In the genomic region with DNA sequence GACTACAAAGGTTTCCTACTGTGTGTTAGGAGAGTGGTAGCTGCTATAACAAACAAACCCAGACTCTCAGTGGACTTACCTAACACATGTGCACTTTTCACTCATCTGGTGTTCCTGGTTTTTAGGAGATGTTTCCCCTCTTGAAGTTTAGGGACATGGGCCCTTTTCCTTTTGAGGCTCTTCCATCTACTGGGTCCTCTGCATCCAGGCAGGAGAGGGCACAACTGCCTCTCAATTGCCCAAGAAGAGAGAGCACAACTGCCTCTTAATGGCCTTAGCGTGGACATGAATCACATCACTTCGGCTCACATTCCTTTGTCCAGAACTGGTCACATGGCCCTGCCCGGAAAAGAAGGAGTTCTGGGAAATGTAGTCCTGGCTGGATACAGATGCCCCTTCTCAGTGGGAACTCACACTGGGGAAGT, we compare ENCODE assay signal across 9 cellular contexts. TPM values are rescaled to one million over a fixed set of nuclear protein-coding genes. Genes with fewer than 3 reads are reported as not detected.
A peak's percentile ranks its signal among the peaks of the same experiment; 100 is the strongest.
DNase-seq lines count a peak whose midpoint lies in the region; ATAC-seq and TF ChIP-seq lines count a peak whose summit lies in the region.
"Had no signal": no experiment of that assay in that cellular context is flagged by ENCODE, and none has a peak within 500 bp of the region (broad histone marks: within the 10 kb centered on the region; RNA-seq: fewer than 3 reads in every experiment).

No MANE protein-coding gene starts in this region.

- H2AFZ ChIP-seq in GM23338 (peak overlapping the region; percentile 72; the same call in 1 of the 2 replicates), neuron (ENCODE audit: low read depth, low read length) (peak overlapping the region; percentile 78)

- TF ChIP-seq CTCF in GM23338 (conservative IDR thresholded peaks at IDR 0.05; ENCODE audit: low read depth in 2 of 2) (no peak), fibroblast of mammary gland (conservative IDR thresholded peaks at IDR 0.05; ENCODE audit: control insufficient read depth, insufficient read depth, low read depth, low read length) (no peak)

- peaks cover 21% of the 10 kb centered on the region for H3K4me1 Mint-ChIP-seq in GM23338

- peak overlapping the region; percentile 27; the same call in 1 of the 2 replicates for H3K4me3 ChIP-seq in GM23338
- H3K4me3 ChIP-seq in fibroblast of mammary gland (ENCODE audit: control insufficient read depth, low read depth, low read length): no peak overlapping the region
- H3K4me3 ChIP-seq in neuron (ENCODE audit: low read length): peak overlapping the region; percentile 42

- peak; percentile 95 for ATAC-seq in GM23338
- ATAC-seq in HG03521 (IDR thresholded peaks at IDR 0.05; ENCODE audit: unreplicated experiment): no peak
- ATAC-seq in GM21723 (IDR thresholded peaks at IDR 0.05; ENCODE audit: unreplicated experiment): no peak

- no peaks in the 10 kb centered on the region for H3K36me3 ChIP-seq in GM23338 (ENCODE audit: insufficient read depth)
- H3K36me3 ChIP-seq in neuron (ENCODE audit: insufficient read depth, low read length): no peaks in the 10 kb centered on the region

- no peak overlapping the region for H3K27ac ChIP-seq in GM23338 (ENCODE audit: low read depth)

- H3K27ac Mint-ChIP-seq in GM23338: no peak overlapping the region

- no peaks in the 10 kb centered on the region for H3F3A ChIP-seq in GM23338 (replicated peaks; ENCODE audit: low read depth)

- H3K4me2 ChIP-seq in GM23338: peak overlapping the region; percentile 53; the same call in 1 of the 2 replicates

- no peaks in the 10 kb centered on the region for H3K9me3 ChIP-seq in neuron (ENCODE audit: low read length)

- H3K79me2 ChIP-seq in GM23338 (replicated peaks; ENCODE audit: insufficient read depth): no peaks in the 10 kb centered on the region

- H3K4me1 ChIP-seq in GM23338 (ENCODE audit: insufficient read depth) (no peaks in the 10 kb centered on the region), neuron (ENCODE audit: insufficient read depth, low read length) (no peaks in the 10 kb centered on the region)

- no peaks in the 10 kb centered on the region; the same call in 2 of the 3 replicates for H3K36me3 Mint-ChIP-seq in GM23338 (ENCODE audit: low read depth)

- peaks cover 8% of the 10 kb centered on the region for H3K9me2 ChIP-seq in GM23338 (ENCODE audit: insufficient read depth)

- peaks cover 13% of the 10 kb centered on the region for H3K27me3 Mint-ChIP-seq in GM23338 (ENCODE audit: insufficient read depth, low read depth, poor library complexity)

- H4K20me1 ChIP-seq in GM23338 (replicated peaks; ENCODE audit: insufficient read depth): no peaks in the 10 kb centered on the region

- no peaks in the 10 kb centered on the region for H3K9me3 Mint-ChIP-seq in GM23338

- no peaks in the 10 kb centered on the region for H3K27me3 ChIP-seq in GM23338 (ENCODE audit: insufficient read depth)
- peaks cover 18% of the 10 kb centered on the region for H3K27me3 ChIP-seq in neuron (ENCODE audit: insufficient read depth, low read length)

- H3K4me3 Mint-ChIP-seq in GM23338: peak overlapping the region; percentile 62

- DNase-seq in GM23338 (ENCODE audit: low spot score): peak; percentile 74
- DNase-seq in RPMI7951 (ENCODE audit: low read depth): peak; percentile 43
- peak; percentile 61 for DNase-seq in fibroblast of mammary gland (ENCODE audit: low read depth)
- DNase-seq in activated naive CD4-positive, alpha-beta T cell treated with anti-CD3 and anti-CD28 coated beads, Interleukin-2, amount 50 U/mL, for 16 hours: no peak
- no peak for DNase-seq in kidney glomerular epithelial cell (lab: John Stamatoyannopoulos, UW)
- DNase-seq: NK-92 treated with Interleukin-12 subunit alpha and Interleukin-12 subunit beta, amount 100 ng/mL, for 24 hours had no signal

TF ChIP-seq in GM23338, 12 proteins besides CTCF, POLR2A, EP300 and RAD21:
- TF ChIP-seq, protein P1, sequence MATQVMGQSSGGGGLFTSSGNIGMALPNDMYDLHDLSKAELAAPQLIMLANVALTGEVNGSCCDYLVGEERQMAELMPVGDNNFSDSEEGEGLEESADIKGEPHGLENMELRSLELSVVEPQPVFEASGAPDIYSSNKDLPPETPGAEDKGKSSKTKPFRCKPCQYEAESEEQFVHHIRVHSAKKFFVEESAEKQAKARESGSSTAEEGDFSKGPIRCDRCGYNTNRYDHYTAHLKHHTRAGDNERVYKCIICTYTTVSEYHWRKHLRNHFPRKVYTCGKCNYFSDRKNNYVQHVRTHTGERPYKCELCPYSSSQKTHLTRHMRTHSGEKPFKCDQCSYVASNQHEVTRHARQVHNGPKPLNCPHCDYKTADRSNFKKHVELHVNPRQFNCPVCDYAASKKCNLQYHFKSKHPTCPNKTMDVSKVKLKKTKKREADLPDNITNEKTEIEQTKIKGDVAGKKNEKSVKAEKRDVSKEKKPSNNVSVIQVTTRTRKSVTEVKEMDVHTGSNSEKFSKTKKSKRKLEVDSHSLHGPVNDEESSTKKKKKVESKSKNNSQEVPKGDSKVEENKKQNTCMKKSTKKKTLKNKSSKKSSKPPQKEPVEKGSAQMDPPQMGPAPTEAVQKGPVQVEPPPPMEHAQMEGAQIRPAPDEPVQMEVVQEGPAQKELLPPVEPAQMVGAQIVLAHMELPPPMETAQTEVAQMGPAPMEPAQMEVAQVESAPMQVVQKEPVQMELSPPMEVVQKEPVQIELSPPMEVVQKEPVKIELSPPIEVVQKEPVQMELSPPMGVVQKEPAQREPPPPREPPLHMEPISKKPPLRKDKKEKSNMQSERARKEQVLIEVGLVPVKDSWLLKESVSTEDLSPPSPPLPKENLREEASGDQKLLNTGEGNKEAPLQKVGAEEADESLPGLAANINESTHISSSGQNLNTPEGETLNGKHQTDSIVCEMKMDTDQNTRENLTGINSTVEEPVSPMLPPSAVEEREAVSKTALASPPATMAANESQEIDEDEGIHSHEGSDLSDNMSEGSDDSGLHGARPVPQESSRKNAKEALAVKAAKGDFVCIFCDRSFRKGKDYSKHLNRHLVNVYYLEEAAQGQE (IDR thresholded peaks at IDR 0.05; ENCODE audit: unreplicated experiment): no peak
- TF ChIP-seq CREB1 (CRISPR knock-in tag; IDR thresholded peaks at IDR 0.05; ENCODE audit: low read depth) (no peak), POLR2AphosphoS5 (IDR thresholded peaks at IDR 0.05; ENCODE audit: low read depth) (no peak), EZH2 (IDR thresholded peaks at IDR 0.05; ENCODE audit: low read depth, unreplicated experiment) (no peak), ZNF114 (CRISPR knock-in tag; IDR thresholded peaks at IDR 0.05) (no peak)
- TF ChIP-seq, protein P2, sequence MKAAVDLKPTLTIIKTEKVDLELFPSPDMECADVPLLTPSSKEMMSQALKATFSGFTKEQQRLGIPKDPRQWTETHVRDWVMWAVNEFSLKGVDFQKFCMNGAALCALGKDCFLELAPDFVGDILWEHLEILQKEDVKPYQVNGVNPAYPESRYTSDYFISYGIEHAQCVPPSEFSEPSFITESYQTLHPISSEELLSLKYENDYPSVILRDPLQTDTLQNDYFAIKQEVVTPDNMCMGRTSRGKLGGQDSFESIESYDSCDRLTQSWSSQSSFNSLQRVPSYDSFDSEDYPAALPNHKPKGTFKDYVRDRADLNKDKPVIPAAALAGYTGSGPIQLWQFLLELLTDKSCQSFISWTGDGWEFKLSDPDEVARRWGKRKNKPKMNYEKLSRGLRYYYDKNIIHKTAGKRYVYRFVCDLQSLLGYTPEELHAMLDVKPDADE (IDR thresholded peaks at IDR 0.05): peak; percentile 81

RNA-seq across cellular contexts. Expression of a gene that starts 9.8 kb away (rescaled TPM):
- total RNA-seq in GM23338 (2014; rRNA removed; shearing (Covaris generic)): 16.2 and 16.6 TPM in 2 replicates
- 8.6 and 10.1 TPM in 2 replicates for polyA plus RNA-seq in GM23338 (2016; fragmentation: Nextera tagmentation; extraction: Ambion mirVana)
- total RNA-seq in RPMI7951 (2014; rRNA removed; shearing (Covaris generic)): 3.2 and 4.0 TPM in 2 replicates

Comparison
In these comparisons a context has a peak if more than half of its experiments do, and no peak if none do; other contexts are left out.
1. DNase-seq: peak in GM23338 (single experiment), RPMI7951 (single experiment) and fibroblast of mammary gland (single experiment); none in activated naive CD4-positive, alpha-beta T cell treated with anti-CD3 and anti-CD28 coated beads, Interleukin-2, amount 50 U/mL, for 16 hours (single experiment) and kidney glomerular epithelial cell (single experiment).